6 cellular contexts compared by ENCODE assay signal in the genomic region with DNA sequence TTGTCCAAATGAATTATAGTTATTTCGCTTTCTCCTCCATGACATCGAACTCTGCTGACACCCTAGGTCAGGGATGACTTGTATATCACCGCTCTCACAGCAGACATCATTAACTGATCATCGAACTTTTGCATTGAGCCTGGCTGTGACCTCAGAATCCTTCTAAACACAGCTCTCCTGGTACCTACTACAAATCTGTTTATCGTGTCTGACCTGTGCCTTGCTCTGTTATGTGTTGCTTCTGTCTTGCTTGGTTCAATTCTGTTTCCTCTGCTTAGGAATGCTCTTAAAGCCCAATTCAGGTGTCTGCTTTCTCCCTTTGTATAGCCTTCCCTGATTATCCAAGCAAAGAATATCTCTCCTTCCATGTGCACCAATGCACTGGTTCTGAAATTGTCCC.
"Had no signal": no experiment of that assay in that cellular context is flagged by ENCODE, and none has a peak within 500 bp of the region (broad histone marks: within the 10 kb centered on the region; RNA-seq: fewer than 3 reads in every experiment).

No MANE protein-coding gene starts in this region.

- H3K4me3 ChIP-seq: GM23248, HAP-1, K562 had no signal

- H3K4me1 ChIP-seq: HAP-1 had no signal

- H3K27ac ChIP-seq: GM23248 had no signal

- H3K36me3 ChIP-seq: HAP-1 had no signal

- DNase-seq: GM23248, GOT3, H7, IMR-90 had no signal

- H3K9me3 ChIP-seq: HAP-1 had no signal
